8 cellular contexts compared by ENCODE assay signal in genomic region chr1:2279882-2280281, GRCh38. TPM values are rescaled to one million over a fixed set of nuclear protein-coding genes. Genes with fewer than 3 reads are reported as not detected.
DNase-seq lines count a peak whose midpoint lies in the region; ATAC-seq, FAIRE-seq and TF ChIP-seq lines count a peak whose summit lies in the region.
"Had no signal": no experiment of that assay in that cellular context is flagged by ENCODE, and none has a peak within 500 bp of the region (broad histone marks: within the 10 kb centered on the region; RNA-seq: fewer than 3 reads in every experiment).

No MANE protein-coding gene starts in this region.

- H3K9ac ChIP-seq in endothelial cell of umbilical vein (replicated peaks; ENCODE audit: extremely low read depth, insufficient read depth, low read length), result peak overlapping the region; percentile 36

- H3K9me3 ChIP-seq in SJSA1 (replicated peaks) (no peaks in the 10 kb centered on the region), endothelial cell of umbilical vein (replicated peaks; ENCODE audit: control insufficient read depth, insufficient read depth, low read length) (no peaks in the 10 kb centered on the region), muscle layer of duodenum (ENCODE audit: control insufficient read depth in 1 of 2, low read length in 2 of 2) (no peaks in the 10 kb centered on the region), tibial nerve (no peaks in the 10 kb centered on the region)

- dilution Hi-C loops in endothelial cell of umbilical vein (cut with MboI; ENCODE audit: extremely low pct_ligation_motif_present, low sequenced_read_pairs), result no loop called here

- intact Hi-C loops in endothelial cell of umbilical vein (cut with micrococcal nuclease), result loop anchor here (1.0 to 2.0 kb wide), 8 partner anchors 10 to 85 kb away; partner anchors contain the start of gene FAAP20

- peaks cover 37% of the 10 kb centered on the region for H3K4me1 ChIP-seq in SJSA1 (replicated peaks)
- peaks cover 24% of the 10 kb centered on the region for H3K4me1 ChIP-seq in endothelial cell of umbilical vein (ENCODE audit: control insufficient read depth, extremely low read depth, insufficient read depth, low read length)
- peaks cover 25 to 61% of the 10 kb centered on the region in 2 donors for H3K4me1 ChIP-seq in muscle layer of duodenum (ENCODE audit: control insufficient read depth in 1 of 2, insufficient read depth in 2 of 2, low read length in 2 of 2)
- H3K4me1 ChIP-seq in tibial nerve, result peaks cover 4 to 76% (median 69%) of the 10 kb centered on the region in 4 donors

- no peak for FAIRE-seq in endothelial cell of umbilical vein (lab: Jason Lieb, UNC)

- TF ChIP-seq CTCF in endothelial cell of umbilical vein (IDR thresholded peaks at IDR 0.05; ENCODE audit: extremely low read depth in 1 of 2, insufficient read depth in 1 of 2, low read depth in 1 of 2, low read length in 2 of 2) (no peak), tibial nerve (IDR thresholded peaks at IDR 0.05) (no peak), foreskin fibroblast (IDR thresholded peaks at IDR 0.05; ENCODE audit: low read depth, low read length) (no peak)

- no peak for TF ChIP-seq POLR2A in endothelial cell of umbilical vein (IDR thresholded peaks at IDR 0.05; ENCODE audit: low read depth, low read length)
- no peak for TF ChIP-seq POLR2A in tibial nerve (IDR thresholded peaks at IDR 0.05)

- no peak for TF ChIP-seq EP300 in tibial nerve (IDR thresholded peaks at IDR 0.05)

- no TSS peak for BruUV-seq in endothelial cell of umbilical vein (replicated peaks; lab: Mats Ljungman, UMichigan)

- no peak overlapping the region for H2AFZ ChIP-seq in endothelial cell of umbilical vein (ENCODE audit: low read depth, low read length)

- H4K20me1 ChIP-seq in endothelial cell of umbilical vein (replicated peaks; ENCODE audit: control insufficient read depth, extremely low read depth, insufficient read depth, low read length), result no peaks in the 10 kb centered on the region

- POLR2A ChIA-PET in endothelial cell of umbilical vein (lab: Charles Lee), result no interaction called here

- H3K9me1 ChIP-seq in endothelial cell of umbilical vein (replicated peaks; ENCODE audit: control insufficient read depth, extremely low read depth, insufficient read depth, low read length), result no peaks in the 10 kb centered on the region

- H3K27ac ChIP-seq in SJSA1 (peak overlapping the region; percentile 64), endothelial cell of umbilical vein (ENCODE audit: insufficient read depth, low read depth, low read length) (peak overlapping the region; percentile 70), muscle layer of duodenum (ENCODE audit: low read length) (peak overlapping the region; percentile 8), tibial nerve (peak overlapping the region in 3 of 4 donors; percentile 52 to 92 (median 72))

- DNase-seq in SJSA1 (ENCODE audit: low read depth in 1 of 2, low spot score in 2 of 2) (no peak), endothelial cell of umbilical vein (ENCODE audit: low read depth, low spot score) (no peak), tibial nerve (ENCODE audit: low spot score in 2 of 2) (no peak), foreskin fibroblast (no peak), activated gamma-delta T cell treated with Interleukin-2 at 50 U/mL for 16 hours (no peak)
- DNase-seq: DMS79 had no signal

- WGBS in tibial nerve, 2 donors, result 44 to 50% methylated on average over 11 of the region's 11 CpGs

- H3K4me3 ChIP-seq in SJSA1 (no peak overlapping the region), endothelial cell of umbilical vein (replicated peaks in 1 of 3; ENCODE audit: insufficient read depth in 1 of 3, low read depth in 1 of 3, low read length in 3 of 3) (no peak overlapping the region), muscle layer of duodenum (ENCODE audit: low read depth in 1 of 2, low read length in 2 of 2) (no peak overlapping the region), tibial nerve (no peak overlapping the region), foreskin fibroblast (ENCODE audit: low read depth in 1 of 2, low read length in 2 of 2) (no peak overlapping the region)

- H3K4me2 ChIP-seq in endothelial cell of umbilical vein (ENCODE audit: insufficient read depth, low read length), result peak overlapping the region; percentile 4

- peaks cover 77% of the 10 kb centered on the region for H3K79me2 ChIP-seq in endothelial cell of umbilical vein (ENCODE audit: control insufficient read depth, insufficient read depth, low read length)

- peaks cover 13% of the 10 kb centered on the region for H3K36me3 ChIP-seq in SJSA1
- H3K36me3 ChIP-seq in endothelial cell of umbilical vein (ENCODE audit: control insufficient read depth in 2 of 2, extremely low read depth in 1 of 2, insufficient read depth in 2 of 2, low read length in 2 of 2), result peaks cover 0 to 4% of the 10 kb centered on the region in 2 experiments
- H3K36me3 ChIP-seq in muscle layer of duodenum (ENCODE audit: control insufficient read depth in 1 of 2, insufficient read depth in 2 of 2, low read length in 2 of 2), result no peaks in the 10 kb centered on the region
- peaks cover 0 to 10% (median 0%) of the 10 kb centered on the region in 3 donors for H3K36me3 ChIP-seq in tibial nerve

- no peaks in the 10 kb centered on the region for H3K27me3 ChIP-seq in SJSA1 (replicated peaks)
- no peaks in the 10 kb centered on the region for H3K27me3 ChIP-seq in endothelial cell of umbilical vein (ENCODE audit: control insufficient read depth in 2 of 2, insufficient read depth in 2 of 2, low read length in 2 of 2)
- no peaks in the 10 kb centered on the region for H3K27me3 ChIP-seq in muscle layer of duodenum (ENCODE audit: low read depth, low read length)
- no peaks in the 10 kb centered on the region for H3K27me3 ChIP-seq in tibial nerve

- CTCF ChIA-PET in endothelial cell of umbilical vein (lab: Charles Lee), result no interaction called here

- no peak for ATAC-seq in HG02870 (IDR thresholded peaks at IDR 0.05; ENCODE audit: unreplicated experiment)

TF ChIP-seq in endothelial cell of umbilical vein, 7 proteins besides CTCF, POLR2A, EP300 and RAD21:
- TF ChIP-seq MYC (IDR thresholded peaks at IDR 0.05; ENCODE audit: low read depth, low read length), result no peak
- no peak for TF ChIP-seq EZH2 (IDR thresholded peaks at IDR 0.05; ENCODE audit: borderline replicate concordance, low read depth, low read length, severe bottlenecking)
- TF ChIP-seq POLR2AphosphoS5 (IDR thresholded peaks at IDR 0.05; ENCODE audit: insufficient read depth, low read depth, low read length), result no peak
- no peak for TF ChIP-seq GATA2 (IDR thresholded peaks at IDR 0.05; ENCODE audit: insufficient read depth, insufficient read length, low read depth, low read length)
- TF ChIP-seq JUN (IDR thresholded peaks at IDR 0.05; ENCODE audit: borderline replicate concordance, insufficient read depth, insufficient read length, low read depth), result no peak
TF ChIP-seq in endothelial cell of umbilical vein: peak in this region for 0.

RNA-seq across cellular contexts. Expression of gene SKI, which starts 51.8 kb away (rescaled TPM):
- total RNA-seq in SJSA1 (2014; rRNA removed; shearing (Covaris generic)), result 9.6 and 24.3 TPM in 2 replicates
- total RNA-seq in endothelial cell of umbilical vein, result 76.0 and 80.3 TPM in 2 replicates
- polyA plus RNA-seq in endothelial cell of umbilical vein, result 9.0 and 11.6 TPM in 2 replicates
- 12.3 and 15.5 TPM in 2 replicates for polyA plus RNA-seq in endothelial cell of umbilical vein (2011; cell fraction: cytosol; rRNA removed)
- polyA plus RNA-seq in endothelial cell of umbilical vein (2011; cell fraction: nucleus; rRNA removed), result 23.5 and 24.9 TPM in 2 replicates
- polyA plus RNA-seq in endothelial cell of umbilical vein (2012), result 20.3 and 24.2 TPM in 2 replicates
- polyA minus RNA-seq in endothelial cell of umbilical vein, result 10.8 and 14.2 TPM in 2 replicates
- polyA minus RNA-seq in endothelial cell of umbilical vein (2011; cell fraction: cytosol; rRNA and poly(A)+ RNA removed), result 20.5 TPM
- polyA minus RNA-seq in endothelial cell of umbilical vein (2011; cell fraction: nucleus; rRNA and poly(A)+ RNA removed), result 15.3 and 23.3 TPM in 2 replicates
- 100 to 1,000 TPM in 1 of 4 donors, 10 to 100 TPM in 3; 62.8 to 100 (median 72.2) TPM for total RNA-seq in tibial nerve

Comparison
In these comparisons a context has a peak if more than half of its experiments do, and no peak if none do; other contexts are left out.
1. H3K27ac ChIP-seq: peak in every context shown above with its lines; median percentile 72 in tibial nerve; 70 in endothelial cell of umbilical vein; 64 in SJSA1; 8 in muscle layer of duodenum.